1 cellular context compared by ENCODE assay signal in the genomic region with DNA sequence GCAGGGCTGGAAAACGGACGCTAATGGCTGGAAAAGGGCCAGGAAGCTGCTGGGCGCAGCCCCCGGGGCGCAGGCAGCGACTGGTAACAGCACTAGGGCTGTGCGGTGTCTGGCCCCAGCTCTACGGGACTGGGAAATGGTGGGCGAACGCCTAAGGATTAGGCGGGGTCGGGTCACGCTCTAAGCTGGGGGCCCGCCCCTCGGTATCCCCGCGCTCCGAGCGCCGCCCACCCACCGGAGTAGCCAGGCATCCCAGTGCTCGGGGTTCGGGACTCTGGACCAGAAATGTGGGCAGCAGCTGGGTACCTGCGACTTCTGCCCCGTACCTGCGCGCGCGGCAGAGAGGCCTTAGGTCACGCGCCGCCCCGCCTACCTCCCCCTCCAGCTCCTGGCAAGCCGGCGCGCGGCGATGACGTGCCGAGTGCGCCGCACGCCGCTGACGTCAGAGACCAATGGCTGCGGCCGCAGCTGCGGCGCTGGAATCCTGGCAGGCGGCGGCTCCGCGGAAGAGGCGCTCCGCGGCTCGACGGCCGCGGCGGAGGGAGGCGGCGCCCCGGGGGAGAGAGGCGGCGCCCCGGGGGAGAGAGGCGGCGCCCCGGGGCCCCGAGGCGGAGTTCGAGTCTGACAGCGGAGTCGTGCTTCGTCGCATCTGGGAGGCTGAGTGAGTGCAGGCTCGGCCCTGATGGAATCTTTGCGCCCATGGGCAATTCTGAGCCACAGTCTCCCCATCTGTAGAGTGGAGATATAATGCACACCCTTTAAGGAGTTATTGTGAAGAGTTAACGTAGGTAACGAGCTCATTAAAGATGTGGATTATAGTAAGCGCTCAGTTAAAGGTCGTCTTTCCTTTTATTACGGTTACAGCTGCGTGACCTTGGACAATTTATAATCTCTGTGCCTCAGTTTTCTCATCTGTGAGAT.
TF ChIP-seq lines count a peak whose summit lies in the region.

A gene (minus strand): TSS at position 345 of the 921 bp plus-strand sequence. CDS start 2,021 bp downstream, outside the sequence.
A gene with protein sequence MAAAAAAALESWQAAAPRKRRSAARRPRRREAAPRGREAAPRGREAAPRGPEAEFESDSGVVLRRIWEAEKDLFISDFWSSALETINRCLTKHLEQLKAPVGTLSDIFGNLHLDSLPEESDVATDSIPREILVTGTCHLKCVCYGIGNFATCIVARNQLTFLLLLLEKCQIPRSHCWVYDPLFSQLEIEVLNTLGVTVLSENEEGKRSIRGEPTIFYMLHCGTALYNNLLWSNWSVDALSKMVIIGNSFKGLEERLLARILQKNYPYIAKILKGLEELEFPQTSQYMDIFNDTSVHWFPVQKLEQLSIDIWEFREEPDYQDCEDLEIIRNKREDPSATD (plus strand): TSS at position 439 of the 921 bp plus-strand sequence. CDS start 14 bp downstream, at position 453.

TF ChIP-seq in Ishikawa, 13 proteins besides CTCF, POLR2A, EP300 and RAD21 (continued from another document):
- TF ChIP-seq, protein P1, sequence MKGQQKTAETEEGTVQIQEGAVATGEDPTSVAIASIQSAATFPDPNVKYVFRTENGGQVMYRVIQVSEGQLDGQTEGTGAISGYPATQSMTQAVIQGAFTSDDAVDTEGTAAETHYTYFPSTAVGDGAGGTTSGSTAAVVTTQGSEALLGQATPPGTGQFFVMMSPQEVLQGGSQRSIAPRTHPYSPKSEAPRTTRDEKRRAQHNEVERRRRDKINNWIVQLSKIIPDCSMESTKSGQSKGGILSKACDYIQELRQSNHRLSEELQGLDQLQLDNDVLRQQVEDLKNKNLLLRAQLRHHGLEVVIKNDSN (IDR thresholded peaks at IDR 0.05), result peak; percentile 88
- TF ChIP-seq CREB1 (IDR thresholded peaks at IDR 0.05; ENCODE audit: low read depth) (peak; percentile 98), NFIC (IDR thresholded peaks at IDR 0.05) (no peak; the same call in none of the 2 replicates), YY1 (IDR thresholded peaks at IDR 0.05; ENCODE audit: low read depth) (peak; percentile 94)
